9 cellular contexts compared by ENCODE assay signal in genomic region chr19:14632286-14632685, GRCh38. TPM values are rescaled to one million over a fixed set of nuclear protein-coding genes. Genes with fewer than 3 reads are reported as not detected.
DNase-seq lines count a peak whose midpoint lies in the region; ATAC-seq, FAIRE-seq and TF ChIP-seq lines count a peak whose summit lies in the region.
"Had no signal": no experiment of that assay in that cellular context is flagged by ENCODE, and none has a peak within 500 bp of the region (broad histone marks: within the 10 kb centered on the region; RNA-seq: fewer than 3 reads in every experiment).

No MANE protein-coding gene starts in this region.

- H3K36me3 ChIP-seq in BE2C: no peaks in the 10 kb centered on the region
- no peaks in the 10 kb centered on the region for H3K36me3 ChIP-seq in Panc1 (ENCODE audit: control insufficient read depth, insufficient read depth, low read length)
- no peaks in the 10 kb centered on the region for H3K36me3 ChIP-seq in pancreas

- no peaks in the 10 kb centered on the region for H3K9me3 ChIP-seq in BE2C
- no peaks in the 10 kb centered on the region for H3K9me3 ChIP-seq in Panc1 (ENCODE audit: control insufficient read depth, insufficient read depth, low read depth, low read length)
- no peaks in the 10 kb centered on the region for H3K9me3 ChIP-seq in pancreas

- ATAC-seq in Panc1 (peak; percentile 73), HG02759 (IDR thresholded peaks at IDR 0.05; ENCODE audit: unreplicated experiment) (no peak), pancreas (no peak)

- WGBS in pancreas, 2 donors: 4 to 5% methylated on average over 1 of the region's 1 CpG

- intact Hi-C loops in Panc1 (cut with micrococcal nuclease; ENCODE audit: unreplicated experiment) (no loop called here), pancreas (cut with DNase I) (no loop called here)

- H3K27me3 ChIP-seq in BE2C: peaks cover 9% of the 10 kb centered on the region
- H3K27me3 ChIP-seq in Panc1 (ENCODE audit: control insufficient read depth, insufficient read depth, low read length): no peaks in the 10 kb centered on the region
- no peaks in the 10 kb centered on the region for H3K27me3 ChIP-seq in pancreas

- DNase-seq in BE2C (peak; percentile 40), H4 (ENCODE audit: low spot score) (peak; percentile 66), Panc1 (ENCODE audit: low read depth, low spot score) (no peak), fibroblast of the aortic adventitia (ENCODE audit: low read depth) (peak; percentile 2), DMS153 treated with DMSO at 0.1 percent for 48 hours (lab: John Stamatoyannopoulos, UW; ENCODE audit: unreplicated experiment) (no peak), pancreas (no peak)
- DNase-seq in activated effector memory CD4-positive, alpha-beta T cell treated with Interleukin-2 at 50 U/mL for 16 hours: no peak
- DNase-seq: NCI-H187 treated with DMSO at 0.1 percent for 48 hours had no signal

- POLR2A ChIA-PET in Panc1 (lab: Charles Lee): no interaction called here

- in situ Hi-C loops in Panc1 (cut with HindIII; ENCODE audit: low pct_unique_long_range_greater_than_20kb, low sequenced_read_pairs): no loop called here

- CTCF ChIA-PET in Panc1 (lab: Charles Lee): interaction anchor here (0.6 kb wide), 1 partner anchor 48 kb away, joined by 4 read pairs; no protein-coding TSS in a partner anchor

- BruUV-seq in Panc1 (replicated peaks; lab: Mats Ljungman, UMichigan): no TSS peak

- H3K27ac ChIP-seq in Panc1 (ENCODE audit: low read length) (no peak overlapping the region), pancreas (no peak overlapping the region)

- H3K4me3 ChIP-seq in BE2C (ENCODE audit: low read depth, low read length) (no peak overlapping the region), Panc1 (ENCODE audit: low read depth in 2 of 2, low read length in 2 of 2) (no peak overlapping the region), fibroblast of the aortic adventitia (ENCODE audit: low read depth, low read length) (no peak overlapping the region), pancreas (no peak overlapping the region)

- no peaks in the 10 kb centered on the region for H3K4me1 ChIP-seq in BE2C
- no peaks in the 10 kb centered on the region for H3K4me1 ChIP-seq in Panc1 (ENCODE audit: control insufficient read depth, insufficient read depth, low read length)
- no peaks in the 10 kb centered on the region for H3K4me1 ChIP-seq in pancreas

- TF ChIP-seq CTCF in BE2C (IDR thresholded peaks at IDR 0.05; ENCODE audit: low read depth, low read length) (no peak), Panc1 (IDR thresholded peaks at IDR 0.05) (no peak), fibroblast of the aortic adventitia (IDR thresholded peaks at IDR 0.05; ENCODE audit: insufficient read depth, low read length) (no peak), pancreas (IDR thresholded peaks at IDR 0.05) (no peak)

- FAIRE-seq in pancreas (lab: Jason Lieb, UNC): no peak

RNA-seq across cellular contexts. Expression of gene ADGRE3, which starts 42.4 kb away (rescaled TPM):
- not detected for polyA plus RNA-seq in BE2C (2012; ENCODE audit: insufficient read depth, insufficient read length, low read depth)
- total RNA-seq in H4 (2014; rRNA removed; shearing (Covaris generic)): not detected in 2 replicates
- total RNA-seq in Panc1 (2021; ENCODE audit: unreplicated experiment) (not detected), fibroblast of the aortic adventitia (ENCODE audit: low replicate concordance) (not detected in 2 replicates), pancreas (under 1 TPM in 2 of 6 donors, not detected in 4; 0.41 to 0.83 TPM)
- not detected for polyA plus RNA-seq in Panc1 (2012; ENCODE audit: insufficient read length)
- not detected for polyA plus RNA-seq in pancreas

RNA-seq across cellular contexts. Expression of gene CLEC17A, which starts 49.4 kb away (rescaled TPM):
- polyA plus RNA-seq in BE2C (2012; ENCODE audit: insufficient read depth, insufficient read length, low read depth): not detected
- not detected in 2 replicates for total RNA-seq in H4 (2014; rRNA removed; shearing (Covaris generic))
- total RNA-seq in Panc1 (2021; ENCODE audit: unreplicated experiment): not detected
- polyA plus RNA-seq in Panc1 (2012; ENCODE audit: insufficient read length): not detected
- total RNA-seq in fibroblast of the aortic adventitia (ENCODE audit: low replicate concordance): 0.09 TPM in 1 of 2 replicates, not detected in the other
- total RNA-seq in pancreas: under 1 TPM in 3 of 6 donors, not detected in 3; 0.09 to 0.15 (median 0.13) TPM
- polyA plus RNA-seq in pancreas: under 1 TPM in 1 of 2 donors, not detected in 1; 0.11 TPM

RNA-seq across cellular contexts. Expression of gene ZNF333, which starts 57.6 kb away (rescaled TPM):
- polyA plus RNA-seq in BE2C (2012; ENCODE audit: insufficient read depth, insufficient read length, low read depth): 45.5 TPM
- total RNA-seq in H4 (2014; rRNA removed; shearing (Covaris generic)): 1.9 and 8.5 TPM in 2 replicates
- total RNA-seq in Panc1 (2021; ENCODE audit: unreplicated experiment) (9.2 TPM), fibroblast of the aortic adventitia (ENCODE audit: low replicate concordance) (10.5 and 21.1 TPM in 2 replicates), pancreas (1 to 10 TPM; 5.4 to 9.9 (median 7.6) TPM)
- polyA plus RNA-seq in Panc1 (2012; ENCODE audit: insufficient read length): 5.9 TPM
- 10 to 100 TPM; 10.4 to 14.4 TPM for polyA plus RNA-seq in pancreas

Comparison
In these comparisons a context has a peak if more than half of its experiments do, and no peak if none do; other contexts are left out.
1. DNase-seq: peak in BE2C (single experiment), H4 (single experiment) and fibroblast of the aortic adventitia (single experiment); none in Panc1 (single experiment), DMS153 treated with DMSO at 0.1 percent for 48 hours (single experiment), pancreas (0 of 6) and activated effector memory CD4-positive, alpha-beta T cell treated with Interleukin-2 at 50 U/mL for 16 hours (single experiment).